In genomic region chr5:133032852-133033742, GRCh38 we compare ENCODE assay signal across 10 cellular contexts. TPM values are rescaled to one million over a fixed set of nuclear protein-coding genes. Genes with fewer than 3 reads are reported as not detected.
DNase-seq lines count a peak whose midpoint lies in the region; ATAC-seq, FAIRE-seq and TF ChIP-seq lines count a peak whose summit lies in the region.
"Had no signal": no experiment of that assay in that cellular context is flagged by ENCODE, and none has a peak within 500 bp of the region (broad histone marks: within the 10 kb centered on the region; RNA-seq: fewer than 3 reads in every experiment).

No MANE protein-coding gene starts in this region.

- ATAC-seq in GM19397 (IDR thresholded peaks at IDR 0.05; ENCODE audit: unreplicated experiment) (peak; percentile 60), HG02588 (IDR thresholded peaks at IDR 0.05; ENCODE audit: unreplicated experiment) (no peak)

- no peak for TF ChIP-seq CTCF in Calu3 (IDR thresholded peaks at IDR 0.05; ENCODE audit: unreplicated experiment)

- no peaks in the 10 kb centered on the region for H3K27me3 Mint-ChIP-seq in Calu3 (ENCODE audit: unreplicated experiment)
- H3K27me3 Mint-ChIP-seq in immature natural killer cell (ENCODE audit: low read depth in 3 of 3), result peaks cover 2 to 6% (median 3%) of the 10 kb centered on the region in 3 donors

- H3K4me1 Mint-ChIP-seq in Calu3 (ENCODE audit: low read depth, unreplicated experiment) (peaks cover 14% of the 10 kb centered on the region), immature natural killer cell (peaks cover 7 to 12% of the 10 kb centered on the region in 2 donors)

- no peak for FAIRE-seq in urothelium cell line (lab: Jason Lieb, UNC)
- FAIRE-seq: G401.6 had no signal

- H3K9me3 Mint-ChIP-seq in Calu3 (ENCODE audit: low read depth, unreplicated experiment) (no peaks in the 10 kb centered on the region), immature natural killer cell (no peaks in the 10 kb centered on the region)

- intact Hi-C loops in Calu3 (cut with micrococcal nuclease; ENCODE audit: unreplicated experiment), result no loop called here

- H3K27ac Mint-ChIP-seq in Calu3 (ENCODE audit: unreplicated experiment), result peak overlapping the region; percentile 18
- H3K27ac Mint-ChIP-seq in immature natural killer cell, result peak overlapping the region in 2 of 6 donors; percentile 6 to 31

- CTCF ChIA-PET in Calu3 (lab: Charles Lee), result interaction anchor here (0.6 to 1.1 kb wide), 4 partner anchors 11 to 285 kb away, joined by 3 to 6 read pairs (median 3); partner anchors contain the start of gene AFF4

- H3K36me3 Mint-ChIP-seq in Calu3 (ENCODE audit: insufficient read depth, unreplicated experiment) (no peaks in the 10 kb centered on the region), immature natural killer cell (no peaks in the 10 kb centered on the region)

- no peak for DNase-seq in Calu3
- peak; percentile 87 to 98 for DNase-seq in NCI-H526 (lab: John Stamatoyannopoulos, UW)
- DNase-seq in immature natural killer cell, result peak; percentile 21 to 42 (median 28)
- DNase-seq in urothelium cell line (ENCODE audit: low spot score), result no peak
- no peak for DNase-seq in DMS114 treated with DMSO at 0.1 percent for 48 hours (lab: John Stamatoyannopoulos, UW; ENCODE audit: unreplicated experiment)
- no peak for DNase-seq in NCI-H1417 treated with DMSO at 0.1 percent for 48 hours (lab: John Stamatoyannopoulos, UW)
- DNase-seq: activated naive CD4-positive, alpha-beta T cell treated with Interleukin-2 at 50 U/mL for 16 hours had no signal

- no peak overlapping the region for H3K4me3 Mint-ChIP-seq in Calu3 (ENCODE audit: low read depth, unreplicated experiment)
- H3K4me3 Mint-ChIP-seq in immature natural killer cell, result peak overlapping the region in 1 of 5 donors; percentile 19

- BruUV-seq in Calu3 (replicated peaks; lab: Mats Ljungman, UMichigan), result no TSS peak

RNA-seq across cellular contexts. Expression of gene ZCCHC10, which starts 6.7 kb away (rescaled TPM):
- total RNA-seq in Calu3 (2022), result 25.9 and 31.8 TPM in 2 replicates
- polyA plus RNA-seq in immature natural killer cell, result 10 to 100 TPM; 44.4 to 47.6 (median 44.5) TPM

RNA-seq across cellular contexts. Expression of gene HSPA4, which starts 18.7 kb away (rescaled TPM):
- 294 and 296 TPM in 2 replicates for total RNA-seq in Calu3 (2022)
- 10 to 100 TPM; 17.3 to 51.3 (median 32.3) TPM for polyA plus RNA-seq in immature natural killer cell

Comparison
In these comparisons a context has a peak if more than half of its experiments do, and no peak if none do; other contexts are left out.
1. DNase-seq: peak in NCI-H526 (2 of 2) and immature natural killer cell (3 of 3); none in Calu3 (single experiment), urothelium cell line (single experiment), DMS114 treated with DMSO at 0.1 percent for 48 hours (single experiment) and NCI-H1417 treated with DMSO at 0.1 percent for 48 hours (single experiment).